Comparison of ENCODE assay signal across 10 cellular contexts in genomic region chr20:20407891-20408805, GRCh38. TPM values are rescaled to one million over a fixed set of nuclear protein-coding genes. Genes with fewer than 3 reads are reported as not detected.
DNase-seq lines count a peak whose midpoint lies in the region; ATAC-seq and TF ChIP-seq lines count a peak whose summit lies in the region.
"Had no signal": no experiment of that assay in that cellular context is flagged by ENCODE, and none has a peak within 500 bp of the region (broad histone marks: within the 10 kb centered on the region; RNA-seq: fewer than 3 reads in every experiment).

No MANE protein-coding gene starts in this region.

- H3K36me3 Mint-ChIP-seq in natural killer cell treated with Interleukin-12 subunit alpha and Interleukin-12 subunit beta and Interleukin-15 and Interleukin-18, amount 100 ng/mL, for 72 hours, result no peaks in the 10 kb centered on the region

- H3K9me3 Mint-ChIP-seq in natural killer cell treated with Interleukin-12 subunit alpha and Interleukin-12 subunit beta and Interleukin-15 and Interleukin-18, amount 100 ng/mL, for 72 hours, result no peaks in the 10 kb centered on the region
- H3K9me3 Mint-ChIP-seq: CD8-positive, alpha-beta T cell had no signal

- TF ChIP-seq CTCF in cardiac fibroblast (IDR thresholded peaks at IDR 0.05; ENCODE audit: low read depth, low read length) (peak; percentile 8), retinal pigment epithelial cell (conservative IDR thresholded peaks at IDR 0.05; ENCODE audit: low read depth, low read length) (peak; percentile 44)

- H3K4me1 Mint-ChIP-seq in natural killer cell treated with Interleukin-12 subunit alpha and Interleukin-12 subunit beta and Interleukin-15 and Interleukin-18, amount 100 ng/mL, for 72 hours (ENCODE audit: low read depth in 2 of 2), result no peaks in the 10 kb centered on the region

- no peak for ATAC-seq in GM21723 (IDR thresholded peaks at IDR 0.05; ENCODE audit: unreplicated experiment)
- ATAC-seq in natural killer cell treated with Interleukin-12 subunit alpha and Interleukin-12 subunit beta and Interleukin-15 and Interleukin-18, amount 100 ng/mL, for 72 hours, result no peak
- ATAC-seq: CD8-positive, alpha-beta T cell had no signal

- DNase-seq in NCI-H510A treated with DMSO at 0.1 percent for 48 hours (lab: John Stamatoyannopoulos, UW) (peak; percentile 69), NCI-H510A (lab: John Stamatoyannopoulos, UW) (no peak), NCI-H345 (lab: John Stamatoyannopoulos, UW) (peak; percentile 55), cardiac fibroblast (ENCODE audit: low read depth in 2 of 2) (peak; percentile 8 to 28), retinal pigment epithelial cell (ENCODE audit: low read depth) (peak; percentile 18), NCI-H1048 (lab: John Stamatoyannopoulos, UW) (no peak)
- no peak for DNase-seq in natural killer cell treated with Interleukin-12 subunit alpha and Interleukin-12 subunit beta and Interleukin-15 and Interleukin-18, amount 100 ng/mL, for 72 hours (ENCODE audit: low spot score)
- DNase-seq: CD8-positive, alpha-beta T cell; stimulated activated CD4-positive, alpha-beta T cell treated with anti-CD3 and anti-CD28 coated beads, Interleukin-4, amount 100 ng/mL, for 1 hour had no signal

- H3K27me3 Mint-ChIP-seq in natural killer cell treated with Interleukin-12 subunit alpha and Interleukin-12 subunit beta and Interleukin-15 and Interleukin-18, amount 100 ng/mL, for 72 hours, result no peaks in the 10 kb centered on the region

- no peak overlapping the region for H3K4me3 Mint-ChIP-seq in natural killer cell treated with Interleukin-12 subunit alpha and Interleukin-12 subunit beta and Interleukin-15 and Interleukin-18, amount 100 ng/mL, for 72 hours
- H3K4me3 Mint-ChIP-seq: CD8-positive, alpha-beta T cell had no signal

- H3K27ac Mint-ChIP-seq in natural killer cell treated with Interleukin-12 subunit alpha and Interleukin-12 subunit beta and Interleukin-15 and Interleukin-18, amount 100 ng/mL, for 72 hours, result no peak overlapping the region
- H3K27ac Mint-ChIP-seq: CD8-positive, alpha-beta T cell had no signal

- H3K4me3 ChIP-seq in cardiac fibroblast (replicated peaks in 1 of 2; ENCODE audit: low read depth in 2 of 2, low read length in 2 of 2) (no peak overlapping the region), retinal pigment epithelial cell (ENCODE audit: low read length) (no peak overlapping the region)

RNA-seq across cellular contexts. Expression of gene INSM1, which starts 40.2 kb away (rescaled TPM):
- total RNA-seq in natural killer cell treated with Interleukin-12 subunit alpha and Interleukin-12 subunit beta and Interleukin-15 and Interleukin-18, amount 100 ng/mL, for 72 hours, result not detected
- total RNA-seq: CD8-positive, alpha-beta T cell had no signal

Comparison
In these comparisons a context has a peak if more than half of its experiments do, and no peak if none do; other contexts are left out.
1. DNase-seq: peak in NCI-H510A treated with DMSO at 0.1 percent for 48 hours (single experiment), NCI-H345 (single experiment), cardiac fibroblast (2 of 2) and retinal pigment epithelial cell (single experiment); none in NCI-H510A (single experiment), natural killer cell treated with Interleukin-12 subunit alpha and Interleukin-12 subunit beta and Interleukin-15 and Interleukin-18, amount 100 ng/mL, for 72 hours (single experiment) and NCI-H1048 (single experiment).